ENCODE assay signal across 14 cellular contexts in genomic region chr7:90607196-90607595, GRCh38.
"Had no signal": no experiment of that assay in that cellular context is flagged by ENCODE, and none has a peak within 500 bp of the region (broad histone marks: within the 10 kb centered on the region; RNA-seq: fewer than 3 reads in every experiment).

No MANE protein-coding gene starts in this region.

- H3K9me3 ChIP-seq: ascending aorta, ovary, sigmoid colon, spleen, thoracic aorta had no signal

- H3K4me3 Mint-ChIP-seq: activated naive CD4-positive, alpha-beta T cell treated with anti-CD3 and anti-CD28 coated beads for 36 hours; activated naive CD8-positive, alpha-beta T cell treated with anti-CD3 and anti-CD28 coated beads, Interleukin-2, amount 50 U/mL, for 24 hours; endodermal cell; mesothelial cell of epicardium had no signal

- H3K4me1 ChIP-seq: ascending aorta, sigmoid colon had no signal

- H3K27ac ChIP-seq: ascending aorta, cardiac muscle cell, dorsolateral prefrontal cortex, ovary, sigmoid colon, spleen, thoracic aorta had no signal

- DNase-seq: activated CD4-positive, alpha-beta T cell treated with anti-CD3 and anti-CD28 coated beads, Interleukin-2, amount 50 U/mL, for 1 hour; activated naive CD4-positive, alpha-beta T cell treated with anti-CD3 and anti-CD28 coated beads for 36 hours; activated naive CD8-positive, alpha-beta T cell treated with anti-CD3 and anti-CD28 coated beads, Interleukin-2, amount 50 U/mL, for 24 hours; dorsolateral prefrontal cortex; endodermal cell; hippocampal formation; ovary; sigmoid colon; spleen; T-helper 9 cell had no signal

- H3K36me3 ChIP-seq: ascending aorta, cardiac muscle cell, ovary, sigmoid colon, spleen, thoracic aorta had no signal

- H3K9me3 Mint-ChIP-seq: activated naive CD4-positive, alpha-beta T cell treated with anti-CD3 and anti-CD28 coated beads for 36 hours; endodermal cell; mesothelial cell of epicardium had no signal

- H3K27me3 ChIP-seq: ascending aorta, cardiac muscle cell, dorsolateral prefrontal cortex, ovary, sigmoid colon, spleen had no signal

- H3K27ac Mint-ChIP-seq: activated naive CD4-positive, alpha-beta T cell treated with anti-CD3 and anti-CD28 coated beads for 36 hours; activated naive CD8-positive, alpha-beta T cell treated with anti-CD3 and anti-CD28 coated beads, Interleukin-2, amount 50 U/mL, for 24 hours; endodermal cell; mesothelial cell of epicardium had no signal

- ATAC-seq: activated naive CD8-positive, alpha-beta T cell treated with anti-CD3 and anti-CD28 coated beads, Interleukin-2, amount 50 U/mL, for 24 hours had no signal

- H3K4me3 ChIP-seq: ascending aorta, cardiac muscle cell, dorsolateral prefrontal cortex, ovary, sigmoid colon, spleen, thoracic aorta had no signal
